ENCODE assay signal across 9 cellular contexts in genomic region chr7:149209518-149210269, GRCh38. TPM values are rescaled to one million over a fixed set of nuclear protein-coding genes. Genes with fewer than 3 reads are reported as not detected.
DNase-seq lines count a peak whose midpoint lies in the region; ATAC-seq, FAIRE-seq and TF ChIP-seq lines count a peak whose summit lies in the region.
"Had no signal": no experiment of that assay in that cellular context is flagged by ENCODE, and none has a peak within 500 bp of the region (broad histone marks: within the 10 kb centered on the region; RNA-seq: fewer than 3 reads in every experiment).

No MANE protein-coding gene starts in this region.

- no peaks in the 10 kb centered on the region for H3K9me3 ChIP-seq in kidney (ENCODE audit: control insufficient read depth in 1 of 2, low read length in 2 of 2)

- H3K36me3 Mint-ChIP-seq in activated naive CD8-positive, alpha-beta T cell treated with anti-CD3 and anti-CD28 coated beads, Interleukin-2, amount 10 ng/mL, durations not matched to agents 7 days and 5 days = peaks cover 32% of the 10 kb centered on the region

- H3K4me1 ChIP-seq in kidney (ENCODE audit: control insufficient read depth in 1 of 2, insufficient read depth in 1 of 2, low read depth in 1 of 2, low read length in 2 of 2) = no peaks in the 10 kb centered on the region

- H3K36me3 ChIP-seq in kidney (ENCODE audit: control insufficient read depth in 1 of 2, insufficient read depth in 2 of 2, low read length in 2 of 2) = peaks cover 56 to 66% of the 10 kb centered on the region in 2 donors

- H3K27ac Mint-ChIP-seq in activated naive CD8-positive, alpha-beta T cell treated with anti-CD3 and anti-CD28 coated beads, Interleukin-2, amount 10 ng/mL, durations not matched to agents 7 days and 5 days = no peak overlapping the region

- H3K9me3 Mint-ChIP-seq in activated naive CD8-positive, alpha-beta T cell treated with anti-CD3 and anti-CD28 coated beads, Interleukin-2, amount 10 ng/mL, durations not matched to agents 7 days and 5 days = no peaks in the 10 kb centered on the region

- ATAC-seq in HG03439 (IDR thresholded peaks at IDR 0.05; ENCODE audit: unreplicated experiment) (peak; percentile 67), GM19467 (IDR thresholded peaks at IDR 0.05; ENCODE audit: unreplicated experiment) (no peak), GM18907 (IDR thresholded peaks at IDR 0.05; ENCODE audit: unreplicated experiment) (no peak)
- ATAC-seq in activated naive CD8-positive, alpha-beta T cell treated with anti-CD3 and anti-CD28 coated beads, Interleukin-2, amount 10 ng/mL, durations not matched to agents 7 days and 5 days (ENCODE audit: low read depth) = peak; percentile 78

- H3K9ac ChIP-seq in kidney (ENCODE audit: low read length in 2 of 2) = no peak overlapping the region

- POLR2A ChIA-PET in activated naive CD8-positive, alpha-beta T cell treated with anti-CD3 and anti-CD28 coated beads, Interleukin-2, amount 10 ng/mL, durations not matched to agents 7 days and 5 days (lab: Charles Lee) = interaction anchor here (0.6 kb wide), 1 partner anchor 82 kb away, joined by 4 read pairs; no protein-coding TSS in a partner anchor

- H3K4me3 ChIP-seq in kidney (ENCODE audit: low read length in 2 of 2) = no peak overlapping the region

- H3K27ac ChIP-seq in kidney (ENCODE audit: low read depth in 2 of 2, low read length in 2 of 2) = no peak overlapping the region

- H3K27me3 Mint-ChIP-seq in activated naive CD8-positive, alpha-beta T cell treated with anti-CD3 and anti-CD28 coated beads, Interleukin-2, amount 10 ng/mL, durations not matched to agents 7 days and 5 days = no peaks in the 10 kb centered on the region

- H3K4me1 Mint-ChIP-seq in activated naive CD8-positive, alpha-beta T cell treated with anti-CD3 and anti-CD28 coated beads, Interleukin-2, amount 10 ng/mL, durations not matched to agents 7 days and 5 days = peaks cover 3% of the 10 kb centered on the region

- TF ChIP-seq CTCF in GM10266 (IDR thresholded peaks at IDR 0.05; ENCODE audit: control insufficient read depth, insufficient read depth, low read depth, missing control alignments) = peak; percentile 70
- TF ChIP-seq CTCF in kidney (IDR thresholded peaks at IDR 0.05; ENCODE audit: borderline replicate concordance, extremely low read depth, insufficient read depth) = peak; percentile 21

- DNase-seq in GM10266 (ENCODE audit: extremely low spot score) (peak; percentile 69), SW480 (ENCODE audit: low spot score) (peak; percentile 58), kidney (peak; percentile 25)
- peak; percentile 67 for DNase-seq in activated naive CD8-positive, alpha-beta T cell treated with anti-CD3 and anti-CD28 coated beads, Interleukin-2, amount 10 ng/mL, durations not matched to agents 7 days and 5 days
- peak; percentile 73 to 84 for DNase-seq in stimulated activated CD8-positive, alpha-beta memory T cell treated with anti-CD3 and anti-CD28 coated beads, Interleukin-15, amount 100 ng/mL, for 48 hours (ENCODE audit: low read depth in 2 of 2)

- no peak for FAIRE-seq in kidney (lab: Jason Lieb, UNC)
- FAIRE-seq: frontal cortex had no signal

- no peak overlapping the region for H3K4me3 Mint-ChIP-seq in activated naive CD8-positive, alpha-beta T cell treated with anti-CD3 and anti-CD28 coated beads, Interleukin-2, amount 10 ng/mL, durations not matched to agents 7 days and 5 days

- intact Hi-C loops in kidney (cut with DNase I) = no loop called here

RNA-seq across cellular contexts. Expression of gene ZNF282, which starts 14.3 kb away (rescaled TPM):
- 10 to 100 TPM; 24.7 to 26.2 TPM for total RNA-seq in activated naive CD8-positive, alpha-beta T cell treated with anti-CD3 and anti-CD28 coated beads, Interleukin-2, amount 10 ng/mL, durations not matched to agents 7 days and 5 days
- total RNA-seq in kidney = 24.5 TPM
- polyA plus RNA-seq in kidney (ENCODE audit: insufficient read depth, low read depth, low replicate concordance) = 9.3 TPM

RNA-seq across cellular contexts. Expression of gene ZNF212, which starts 29.8 kb away (rescaled TPM):
- 10 to 100 TPM; 14.6 to 15.5 TPM for total RNA-seq in activated naive CD8-positive, alpha-beta T cell treated with anti-CD3 and anti-CD28 coated beads, Interleukin-2, amount 10 ng/mL, durations not matched to agents 7 days and 5 days
- 13.4 TPM for total RNA-seq in kidney
- 7.9 TPM for polyA plus RNA-seq in kidney (ENCODE audit: insufficient read depth, low read depth, low replicate concordance)

RNA-seq across cellular contexts. Expression of gene ZNF783, which starts 52.3 kb away (rescaled TPM):
- total RNA-seq in activated naive CD8-positive, alpha-beta T cell treated with anti-CD3 and anti-CD28 coated beads, Interleukin-2, amount 10 ng/mL, durations not matched to agents 7 days and 5 days = 10 to 100 TPM; 22.0 to 23.7 TPM
- 21.8 TPM for total RNA-seq in kidney
- 3.6 TPM for polyA plus RNA-seq in kidney (ENCODE audit: insufficient read depth, low read depth, low replicate concordance)

Comparison
In these comparisons a context has a peak if more than half of its experiments do, and no peak if none do; other contexts are left out.
1. DNase-seq: peak in every context shown above with its lines; median percentile 78 in stimulated activated CD8-positive, alpha-beta memory T cell treated with anti-CD3 and anti-CD28 coated beads, Interleukin-15, amount 100 ng/mL, for 48 hours; 69 in GM10266; 67 in activated naive CD8-positive, alpha-beta T cell treated with anti-CD3 and anti-CD28 coated beads, Interleukin-2, amount 10 ng/mL, durations not matched to agents 7 days and 5 days; 58 in SW480; 25 in kidney.
2. ATAC-seq: peak in HG03439 (single experiment) and activated naive CD8-positive, alpha-beta T cell treated with anti-CD3 and anti-CD28 coated beads, Interleukin-2, amount 10 ng/mL, durations not matched to agents 7 days and 5 days (single experiment); none in GM19467 (single experiment) and GM18907 (single experiment).